Comparison of ENCODE assay signal across 1 cellular context in the genomic region with DNA sequence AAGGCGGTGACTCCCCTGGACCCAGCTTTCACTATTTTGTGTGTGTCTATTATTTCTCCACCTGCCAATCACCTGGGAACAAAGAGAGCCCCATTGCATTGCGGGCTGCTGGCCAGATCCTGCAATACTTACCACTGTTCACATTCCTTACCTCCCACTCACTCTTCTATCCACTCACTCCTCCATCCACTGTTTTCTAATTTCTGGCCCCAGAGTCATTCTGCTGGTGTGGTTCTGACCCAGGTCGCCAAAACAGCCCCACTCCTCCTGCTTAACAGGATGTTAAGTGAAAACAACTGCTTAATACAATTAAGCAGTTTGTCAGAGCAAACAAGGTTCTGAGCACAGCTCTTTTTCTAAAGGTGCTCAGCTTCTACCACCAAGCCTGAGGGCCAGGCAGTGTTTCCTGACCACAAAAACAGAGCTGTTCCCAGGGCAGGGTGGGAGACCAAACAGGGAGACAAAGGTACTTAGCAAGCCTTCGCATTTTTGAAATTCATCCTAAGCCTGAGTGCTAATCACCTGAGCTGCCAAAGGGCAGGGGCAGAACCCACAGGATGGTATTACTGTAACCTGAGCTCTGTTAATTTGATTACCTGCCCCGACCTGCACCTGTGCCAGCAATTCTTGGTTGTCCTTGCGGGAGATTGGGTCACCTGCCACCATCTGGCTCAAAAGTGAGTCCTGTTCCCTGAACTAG.
TF ChIP-seq lines count a peak whose summit lies in the region.

No MANE protein-coding gene starts in this region.

TF ChIP-seq in H1, 55 proteins besides CTCF, POLR2A, EP300 and RAD21:
- TF ChIP-seq SIRT6 (IDR thresholded peaks at IDR 0.05; ENCODE audit: low read length) (no peak), TEAD4 (IDR thresholded peaks at IDR 0.05; ENCODE audit: low read depth, low read length) (0 out of 2 replicates have a peak, but pooled peaks have one; percentile 29), NANOG (IDR thresholded peaks at IDR 0.05; ENCODE audit: insufficient read depth, low read depth, low read length, poor library complexity, severe bottlenecking) (no peak), CHD7 (IDR thresholded peaks at IDR 0.05; ENCODE audit: insufficient replicate concordance, low read length) (no peak), TAF7 (optimal IDR thresholded peaks at IDR 0.05; ENCODE audit: borderline replicate concordance, low read depth, low read length) (peak; percentile 22), CREB1 (IDR thresholded peaks at IDR 0.05) (no peak), SP1 (IDR thresholded peaks at IDR 0.05; ENCODE audit: low read depth, low read length) (no peak), RBBP5 (IDR thresholded peaks at IDR 0.05; ENCODE audit: borderline replicate concordance, low read depth, low read length) (no peak)
